In the genomic region with DNA sequence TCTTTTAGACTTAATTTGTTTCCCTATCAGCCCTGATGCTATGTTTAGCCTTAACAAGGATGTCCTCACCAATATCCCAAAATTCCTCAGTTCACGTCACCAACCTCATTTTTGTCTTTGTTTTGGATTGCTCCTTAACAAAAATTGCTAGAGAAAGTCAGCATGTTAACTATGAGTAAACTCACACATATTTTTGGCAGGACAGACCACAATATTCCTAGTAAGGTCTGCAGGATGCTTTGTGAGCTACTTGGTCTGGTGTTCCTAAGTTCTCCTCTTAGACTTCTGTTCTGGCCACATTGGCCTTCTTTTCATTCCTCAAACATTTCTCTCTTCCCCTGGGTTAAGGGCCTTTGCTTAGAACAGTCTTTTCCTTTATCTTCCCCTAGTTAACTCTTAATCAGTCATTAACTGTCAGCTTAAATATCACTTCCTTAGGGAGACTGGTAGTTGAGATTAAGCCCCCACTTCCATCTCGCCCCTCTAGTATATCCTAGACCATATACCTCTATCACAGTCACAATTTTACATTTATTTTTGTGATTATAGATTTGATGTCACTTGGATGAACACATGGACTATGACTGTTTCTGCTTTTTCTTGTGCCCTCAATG, we compare ENCODE assay signal across 1 cellular context.
A peak's percentile ranks its signal among the peaks of the same experiment; 100 is the strongest.
TF ChIP-seq lines count a peak whose summit lies in the region.

No MANE protein-coding gene starts in this region.

TF ChIP-seq in K562, 482 proteins besides CTCF, POLR2A, EP300 and RAD21 (continued from another document):
- TF ChIP-seq PBX2 (CRISPR knock-in tag; IDR thresholded peaks at IDR 0.05; ENCODE audit: low read depth) (no peak), PBX2 (tag; conservative IDR thresholded peaks at IDR 0.05; ENCODE audit: low read depth) (0 out of 2 replicates have a peak, but pooled peaks have one; percentile 13), HMBOX1 (IDR thresholded peaks at IDR 0.05) (peak; percentile 93)
